ENCODE assay signal across 26 cellular contexts in genomic region chr21:45939521-45940045, GRCh38.
"Had no signal": no experiment of that assay in that cellular context is flagged by ENCODE, and none has a peak within 500 bp of the region (broad histone marks: within the 10 kb centered on the region; RNA-seq: fewer than 3 reads in every experiment).

No MANE protein-coding gene starts in this region.

- H3K4me3 ChIP-seq: heart right ventricle, hepatocyte, lower lobe of right lung, neural progenitor cell, pancreas, psoas muscle, right lobe of liver, smooth muscle cell, stomach, testis, thyroid gland, transverse colon, upper lobe of left lung had no signal

- H3K36me3 ChIP-seq: heart right ventricle, lower lobe of right lung, neural progenitor cell, pancreas, right lobe of liver, thyroid gland, transverse colon, upper lobe of left lung had no signal

- ATAC-seq: left cardiac atrium; left lobe of liver; lower lobe of right lung; naive thymus-derived CD8-positive, alpha-beta T cell; pancreas; psoas muscle; right lobe of liver; stimulated activated naive B cell treated with anti-CD40 and anti-IgM and Interleukin-4, amounts not matched to agents 10 μg/mL and 1 μg/mL and 100 μg/mL, for 72 hours; stimulated activated naive CD8-positive, alpha-beta T cell treated with anti-CD3 and anti-CD28 coated beads, Interleukin-15, Interleukin-2, amounts not matched to agents 100 U/mL and 50 U/mL, for 24 hours had no signal

- H3K27ac ChIP-seq: heart right ventricle, hepatocyte, lower lobe of right lung, neural progenitor cell, pancreas, psoas muscle, right lobe of liver, stomach, testis, thyroid gland, transverse colon, upper lobe of left lung had no signal

- H3K27me3 ChIP-seq: heart right ventricle, hepatocyte, neural progenitor cell, pancreas, right lobe of liver, stomach, testis, thyroid gland, transverse colon, upper lobe of left lung had no signal

- H3K9ac ChIP-seq: neural progenitor cell had no signal

- DNase-seq: heart right ventricle; kidney glomerular epithelial cell; left cardiac atrium; lower lobe of right lung; mammary epithelial cell; mesenchymal stem cell; naive thymus-derived CD8-positive, alpha-beta T cell; nephron progenitor cell; right lobe of liver; stimulated activated CD4-positive, alpha-beta T cell treated with anti-CD3 and anti-CD28 coated beads, Interleukin-12 subunit alpha, Interleukin-12 subunit beta, amount 100 ng/mL, for 4 hours; stimulated activated CD4-positive, alpha-beta T cell treated with anti-CD3 and anti-CD28 coated beads, Interleukin-15, amount 100 ng/mL, for 24 hours; stimulated activated CD4-positive, alpha-beta T cell treated with anti-CD3 and anti-CD28 coated beads, Interleukin-2, amount 100 ng/mL, for 24 hours; stimulated activated CD4-positive, alpha-beta T cell treated with anti-CD3 and anti-CD28 coated beads, Interleukin-4, amount 100 ng/mL, for 1 hour; stimulated activated naive B cell treated with anti-CD40 and anti-IgM and Interleukin-4, amounts not matched to agents 10 μg/mL and 1 μg/mL and 100 μg/mL, for 72 hours; stimulated activated naive CD8-positive, alpha-beta T cell treated with anti-CD3 and anti-CD28 coated beads, Interleukin-15, Interleukin-2, amounts not matched to agents 100 U/mL and 50 U/mL, for 24 hours; stomach; testis; thyroid gland; transverse colon had no signal

- H3K9me3 ChIP-seq: lower lobe of right lung, pancreas, right lobe of liver, testis, thyroid gland, transverse colon had no signal

- H3K4me2 ChIP-seq: hepatocyte, neural progenitor cell, smooth muscle cell had no signal

- H3K4me1 ChIP-seq: heart right ventricle, lower lobe of right lung, neural progenitor cell, pancreas, psoas muscle, right lobe of liver, stomach, testis, thyroid gland, transverse colon, upper lobe of left lung had no signal
